8 cellular contexts compared by ENCODE assay signal in genomic region chr6:63635563-63636515, GRCh38. TPM values are rescaled to one million over a fixed set of nuclear protein-coding genes. Genes with fewer than 3 reads are reported as not detected.
DNase-seq lines count a peak whose midpoint lies in the region; ATAC-seq and TF ChIP-seq lines count a peak whose summit lies in the region.

Gene PHF3 (plus strand): TSS chr6:63635802. CDS start chr6:63646552, 10,750 bp downstream.

- peak; percentile 32 for TF ChIP-seq RAD21 in SK-N-SH (IDR thresholded peaks at IDR 0.05; ENCODE audit: low read length)

- H3K27me3 ChIP-seq in SK-N-SH (ENCODE audit: insufficient read depth) (no peaks in the 10 kb centered on the region), suprapubic skin (no peaks in the 10 kb centered on the region)

- peaks cover 38% of the 10 kb centered on the region for H4K20me1 ChIP-seq in SK-N-SH (ENCODE audit: insufficient read depth)

- H3K4me1 ChIP-seq in SK-N-SH (ENCODE audit: control insufficient read depth in 1 of 2, insufficient read depth in 2 of 2, low read depth in 1 of 2, low read length in 1 of 2) (peaks cover 11 to 23% of the 10 kb centered on the region in 2 experiments; a peak in 3 of 4 replicates), suprapubic skin (peaks cover 48% of the 10 kb centered on the region)

- peaks cover 46% of the 10 kb centered on the region for H3K79me2 ChIP-seq in SK-N-SH (ENCODE audit: insufficient read depth)

- no peak for TF ChIP-seq CTCF in GM10266 (IDR thresholded peaks at IDR 0.05; ENCODE audit: control insufficient read depth, insufficient read depth, low read depth, missing control alignments)
- peak; percentile 31 for TF ChIP-seq CTCF in SK-N-SH (IDR thresholded peaks at IDR 0.05)
- TF ChIP-seq CTCF in suprapubic skin (IDR thresholded peaks at IDR 0.05): no peak

- peak within 1 kb of the TSS; percentile 91 for H2AFZ ChIP-seq in SK-N-SH (ENCODE audit: low read depth)

- H3K9ac ChIP-seq in SK-N-SH: peak within 1 kb of the TSS; percentile 95

- peak within 1 kb of the TSS; percentile 90 to 97 for H3K27ac ChIP-seq in SK-N-SH (ENCODE audit: low read depth in 2 of 2, low read length in 1 of 2)
- peak within 1 kb of the TSS; percentile 96 for H3K27ac ChIP-seq in suprapubic skin

- H3F3A ChIP-seq in SK-N-SH (replicated peaks; ENCODE audit: insufficient read depth): peaks cover 3% of the 10 kb centered on the region

- H3K9me2 ChIP-seq in SK-N-SH: no peaks in the 10 kb centered on the region

- DNase-seq in GM10266 (ENCODE audit: extremely low spot score) (peak; percentile 95), NCI-H1092 (lab: John Stamatoyannopoulos, UW) (peak; percentile 83), SK-N-SH (peak; percentile 97), germinal center (ENCODE audit: low spot score) (peak; percentile 95), nucleus accumbens (lab: John Stamatoyannopoulos, UW) (peak in 55 of 56 donors; percentile 71 to 99 (median 91)), suprapubic skin (ENCODE audit: low spot score in 2 of 2) (peak; percentile 91 to 92)
- peak; percentile 93 for DNase-seq in activated naive CD4-positive, alpha-beta T cell treated with anti-CD3 and anti-CD28 coated beads, Interleukin-2, amount 50 U/mL, for 16 hours

- whole genome bisulfite sequencing in SK-N-SH (ENCODE audit: low lambda C conversion rate): 0% methylated on average over 9 of the region's 127 CpGs
- WGBS in suprapubic skin: under 1% methylated on average over 77 of the region's 127 CpGs

- no peaks in the 10 kb centered on the region for H3K9me3 ChIP-seq in SK-N-SH
- no peaks in the 10 kb centered on the region for H3K9me3 ChIP-seq in suprapubic skin

- POLR2A ChIA-PET in SK-N-SH (lab: Yijun Ruan, JAX): interaction anchor here (0.5 to 1.9 kb wide), 5 partner anchors 35 to 1520 kb away, joined by 3 to 10 read pairs (median 4); no protein-coding TSS in a partner anchor

- ATAC-seq in HG02588 (IDR thresholded peaks at IDR 0.05; ENCODE audit: unreplicated experiment): peak; percentile 90

- CTCF ChIA-PET in SK-N-SH (lab: Yijun Ruan, JAX): interaction anchor here (1.0 to 3.0 kb wide), 6 partner anchors 13 to 179 kb away, joined by 3 to 12 read pairs (median 4); no protein-coding TSS in a partner anchor

- peak within 1 kb of the TSS; percentile 78 for H3K4me2 ChIP-seq in SK-N-SH

- peak within 1 kb of the TSS; percentile 89 to 96 for H3K4me3 ChIP-seq in SK-N-SH (ENCODE audit: low read depth in 2 of 2, low read length in 1 of 2)
- peak within 1 kb of the TSS; percentile 82 for H3K4me3 ChIP-seq in suprapubic skin

- H3K36me3 ChIP-seq in SK-N-SH (replicated peaks in 1 of 2; ENCODE audit: control insufficient read depth in 1 of 2, insufficient read depth in 2 of 2, low read length in 1 of 2) (no peaks in the 10 kb centered on the region), suprapubic skin (no peaks in the 10 kb centered on the region)

- TF ChIP-seq EP300 in SK-N-SH (IDR thresholded peaks at IDR 0.05; ENCODE audit: borderline replicate concordance in 1 of 2, low read depth in 1 of 2, low read length in 1 of 2): peak in 1 of 2 experiments; percentile 23; a peak in 2 of 4 replicates
- TF ChIP-seq EP300 in suprapubic skin (IDR thresholded peaks at IDR 0.05): no peak

- no peak for TF ChIP-seq POLR2A in suprapubic skin (IDR thresholded peaks at IDR 0.05)

TF ChIP-seq in SK-N-SH, 30 proteins besides CTCF, POLR2A, EP300 and RAD21 (continues in another document):
- peak; percentile 61; the same call in 1 of the 2 replicates for TF ChIP-seq TEAD4 (IDR thresholded peaks at IDR 0.05; ENCODE audit: borderline replicate concordance, insufficient read depth)
- TF ChIP-seq RFX5 (IDR thresholded peaks at IDR 0.05; ENCODE audit: low read length): no peak
- peak; percentile 23; the same call in 1 of the 2 replicates for TF ChIP-seq PBX3 (IDR thresholded peaks at IDR 0.05)
- TF ChIP-seq MAX (IDR thresholded peaks at IDR 0.05; ENCODE audit: low read depth): peak; percentile 69
- peak; percentile 75; the same call in 1 of the 2 replicates for TF ChIP-seq USF2 (IDR thresholded peaks at IDR 0.05; ENCODE audit: borderline replicate concordance, low read depth, low read length)
- TF ChIP-seq USF1 (IDR thresholded peaks at IDR 0.05; ENCODE audit: borderline replicate concordance, low read depth): peak; percentile 96
- TF ChIP-seq NRF1 (IDR thresholded peaks at IDR 0.05; ENCODE audit: low read depth, low read length): peak; percentile 74
- no peak for TF ChIP-seq NFIC (IDR thresholded peaks at IDR 0.05; ENCODE audit: borderline replicate concordance)
- TF ChIP-seq MXI1 (IDR thresholded peaks at IDR 0.05; ENCODE audit: low read depth, low read length): peak; percentile 49; the same call in 1 of the 2 replicates
- TF ChIP-seq FOXJ3 (CRISPR knock-in tag; IDR thresholded peaks at IDR 0.05): peak; percentile 21; the same call in 1 of the 2 replicates
- no peak for TF ChIP-seq FOXM1 (IDR thresholded peaks at IDR 0.05; ENCODE audit: low read depth)
- TF ChIP-seq TAF1 (IDR thresholded peaks at IDR 0.05; ENCODE audit: borderline replicate concordance, low read depth, low read length): peak; percentile 90
- TF ChIP-seq CHD2 (IDR thresholded peaks at IDR 0.05; ENCODE audit: low read length, partially characterized antibody): peak; percentile 89
- peak; percentile 29 for TF ChIP-seq SMC3 (IDR thresholded peaks at IDR 0.05; ENCODE audit: low read depth, low read length)
- no peak; the same call in 1 of the 2 replicates for TF ChIP-seq ELF1 (IDR thresholded peaks at IDR 0.05)
- peak; percentile 52; the same call in 1 of the 2 replicates for TF ChIP-seq POLR2AphosphoS5 (IDR thresholded peaks at IDR 0.05; ENCODE audit: low read depth, low read length)
- peak; percentile 22; the same call in 1 of the 2 replicates for TF ChIP-seq FOSL2 (IDR thresholded peaks at IDR 0.05; ENCODE audit: borderline replicate concordance, low read depth)
- TF ChIP-seq RXRA (IDR thresholded peaks at IDR 0.05; ENCODE audit: borderline replicate concordance, low read depth): no peak
- no peak for TF ChIP-seq TCF12 (IDR thresholded peaks at IDR 0.05)
- TF ChIP-seq IRF3 (IDR thresholded peaks at IDR 0.05; ENCODE audit: low read depth, low read length): no peak
- peak; percentile 52; the same call in 1 of the 2 replicates for TF ChIP-seq SIN3A (IDR thresholded peaks at IDR 0.05; ENCODE audit: borderline replicate concordance, low read depth, low read length)
- TF ChIP-seq GATA2 (CRISPR knock-in tag; IDR thresholded peaks at IDR 0.05): peak; percentile 21; the same call in 1 of the 2 replicates
- TF ChIP-seq YY1 (IDR thresholded peaks at IDR 0.05; ENCODE audit: low read depth): peak; percentile 88
- no peak for TF ChIP-seq MEF2A (IDR thresholded peaks at IDR 0.05; ENCODE audit: borderline replicate concordance, low read depth)
- TF ChIP-seq GABPA (IDR thresholded peaks at IDR 0.05; ENCODE audit: low read depth): no peak

RNA-seq across cellular contexts. Expression of gene PHF3, which starts in this region (rescaled TPM):
- 4.4 and 5.3 TPM in 2 replicates for polyA plus RNA-seq in SK-N-SH (2012; rRNA removed)
- 5.6 and 7.2 TPM in 2 replicates for polyA plus RNA-seq in SK-N-SH (2012; cell fraction: cytosol; rRNA removed)
- polyA plus RNA-seq in SK-N-SH (2012; cell fraction: nucleus; rRNA removed): 4.7 and 8.8 TPM in 2 replicates
- total RNA-seq in suprapubic skin: 10 to 100 TPM; 38.1 to 98.5 (median 49.3) TPM

Comparison
In these comparisons a context has a peak if more than half of its experiments do, and no peak if none do; other contexts are left out.
1. Peak in every context shown above with its lines: DNase-seq, ATAC-seq, H3K4me3 ChIP-seq and H3K27ac ChIP-seq.